In the genomic region with DNA sequence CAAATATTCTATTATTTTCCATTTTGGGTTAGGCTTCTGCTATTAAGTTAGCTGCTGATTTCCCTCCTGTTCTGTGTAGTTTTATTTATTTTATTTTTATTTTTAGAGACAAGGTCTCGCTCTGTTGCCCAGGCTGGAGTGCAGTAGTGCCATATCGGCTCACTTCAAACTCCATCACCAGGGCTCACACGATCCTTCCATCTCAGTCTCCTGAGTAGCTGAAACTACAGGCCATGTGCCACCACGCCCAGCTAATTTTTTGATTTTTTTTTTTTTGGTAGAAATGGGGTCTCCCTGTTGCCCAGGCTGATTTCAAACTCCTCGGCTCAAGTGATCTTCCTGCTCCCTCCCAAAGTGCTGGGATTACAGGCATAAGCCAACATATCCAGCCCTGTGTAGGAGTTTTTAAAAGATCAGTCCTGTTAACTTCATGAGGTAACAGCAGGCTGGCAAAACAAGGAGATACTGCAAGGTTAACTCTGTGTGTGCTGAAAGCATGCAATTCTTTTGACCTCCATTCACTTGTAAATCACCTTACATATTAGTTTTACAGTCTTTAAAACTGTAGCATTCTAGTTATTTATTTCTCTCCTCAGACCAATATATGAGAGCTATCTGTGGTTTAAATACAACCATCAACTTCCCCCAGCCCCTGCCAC, we compare ENCODE assay signal across 3 cellular contexts.
TF ChIP-seq lines count a peak whose summit lies in the region.

No MANE protein-coding gene starts in this region.

TF ChIP-seq in GM23338, 12 proteins besides CTCF, POLR2A, EP300 and RAD21 (continued from another document and continues in another):
- TF ChIP-seq POLR2AphosphoS5 (IDR thresholded peaks at IDR 0.05; ENCODE audit: low read depth) (no peak), CREB1 (CRISPR knock-in tag; IDR thresholded peaks at IDR 0.05; ENCODE audit: low read depth) (no peak), JUNB (IDR thresholded peaks at IDR 0.05; ENCODE audit: unreplicated experiment) (no peak), STAT1 (IDR thresholded peaks at IDR 0.05; ENCODE audit: unreplicated experiment) (no peak), ZNF114 (CRISPR knock-in tag; IDR thresholded peaks at IDR 0.05) (no peak)
- TF ChIP-seq, protein P1, sequence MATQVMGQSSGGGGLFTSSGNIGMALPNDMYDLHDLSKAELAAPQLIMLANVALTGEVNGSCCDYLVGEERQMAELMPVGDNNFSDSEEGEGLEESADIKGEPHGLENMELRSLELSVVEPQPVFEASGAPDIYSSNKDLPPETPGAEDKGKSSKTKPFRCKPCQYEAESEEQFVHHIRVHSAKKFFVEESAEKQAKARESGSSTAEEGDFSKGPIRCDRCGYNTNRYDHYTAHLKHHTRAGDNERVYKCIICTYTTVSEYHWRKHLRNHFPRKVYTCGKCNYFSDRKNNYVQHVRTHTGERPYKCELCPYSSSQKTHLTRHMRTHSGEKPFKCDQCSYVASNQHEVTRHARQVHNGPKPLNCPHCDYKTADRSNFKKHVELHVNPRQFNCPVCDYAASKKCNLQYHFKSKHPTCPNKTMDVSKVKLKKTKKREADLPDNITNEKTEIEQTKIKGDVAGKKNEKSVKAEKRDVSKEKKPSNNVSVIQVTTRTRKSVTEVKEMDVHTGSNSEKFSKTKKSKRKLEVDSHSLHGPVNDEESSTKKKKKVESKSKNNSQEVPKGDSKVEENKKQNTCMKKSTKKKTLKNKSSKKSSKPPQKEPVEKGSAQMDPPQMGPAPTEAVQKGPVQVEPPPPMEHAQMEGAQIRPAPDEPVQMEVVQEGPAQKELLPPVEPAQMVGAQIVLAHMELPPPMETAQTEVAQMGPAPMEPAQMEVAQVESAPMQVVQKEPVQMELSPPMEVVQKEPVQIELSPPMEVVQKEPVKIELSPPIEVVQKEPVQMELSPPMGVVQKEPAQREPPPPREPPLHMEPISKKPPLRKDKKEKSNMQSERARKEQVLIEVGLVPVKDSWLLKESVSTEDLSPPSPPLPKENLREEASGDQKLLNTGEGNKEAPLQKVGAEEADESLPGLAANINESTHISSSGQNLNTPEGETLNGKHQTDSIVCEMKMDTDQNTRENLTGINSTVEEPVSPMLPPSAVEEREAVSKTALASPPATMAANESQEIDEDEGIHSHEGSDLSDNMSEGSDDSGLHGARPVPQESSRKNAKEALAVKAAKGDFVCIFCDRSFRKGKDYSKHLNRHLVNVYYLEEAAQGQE (IDR thresholded peaks at IDR 0.05; ENCODE audit: unreplicated experiment): no peak

TF ChIP-seq in WTC11, 78 proteins besides CTCF, POLR2A, EP300 and RAD21 (continued from another document):
- TF ChIP-seq, protein P2, sequence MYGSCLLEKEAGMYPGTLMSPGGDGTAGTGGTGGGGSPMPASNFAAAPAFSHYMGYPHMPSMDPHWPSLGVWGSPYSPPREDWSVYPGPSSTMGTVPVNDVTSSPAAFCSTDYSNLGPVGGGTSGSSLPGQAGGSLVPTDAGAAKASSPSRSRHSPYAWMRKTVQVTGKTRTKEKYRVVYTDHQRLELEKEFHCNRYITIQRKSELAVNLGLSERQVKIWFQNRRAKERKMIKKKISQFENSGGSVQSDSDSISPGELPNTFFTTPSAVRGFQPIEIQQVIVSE (CRISPR knock-in tag; IDR thresholded peaks at IDR 0.05; ENCODE audit: borderline replicate concordance): no peak
- no peak for TF ChIP-seq ZNF138 (CRISPR knock-in tag; conservative IDR thresholded peaks at IDR 0.05)
- no peak for TF ChIP-seq ATF1 (CRISPR knock-in tag; IDR thresholded peaks at IDR 0.05)
- TF ChIP-seq ELF4 (CRISPR knock-in tag; IDR thresholded peaks at IDR 0.05; ENCODE audit: low read depth): no peak
- no peak for TF ChIP-seq SMAD4 (CRISPR knock-in tag; IDR thresholded peaks at IDR 0.05)
- no peak for TF ChIP-seq TEAD1 (CRISPR knock-in tag; IDR thresholded peaks at IDR 0.05)
- no peak for TF ChIP-seq FOXK1 (CRISPR knock-in tag; IDR thresholded peaks at IDR 0.05)
- no peak for TF ChIP-seq NR3C1 (CRISPR knock-in tag; conservative IDR thresholded peaks at IDR 0.05; ENCODE audit: low read depth)
- TF ChIP-seq, protein P3, sequence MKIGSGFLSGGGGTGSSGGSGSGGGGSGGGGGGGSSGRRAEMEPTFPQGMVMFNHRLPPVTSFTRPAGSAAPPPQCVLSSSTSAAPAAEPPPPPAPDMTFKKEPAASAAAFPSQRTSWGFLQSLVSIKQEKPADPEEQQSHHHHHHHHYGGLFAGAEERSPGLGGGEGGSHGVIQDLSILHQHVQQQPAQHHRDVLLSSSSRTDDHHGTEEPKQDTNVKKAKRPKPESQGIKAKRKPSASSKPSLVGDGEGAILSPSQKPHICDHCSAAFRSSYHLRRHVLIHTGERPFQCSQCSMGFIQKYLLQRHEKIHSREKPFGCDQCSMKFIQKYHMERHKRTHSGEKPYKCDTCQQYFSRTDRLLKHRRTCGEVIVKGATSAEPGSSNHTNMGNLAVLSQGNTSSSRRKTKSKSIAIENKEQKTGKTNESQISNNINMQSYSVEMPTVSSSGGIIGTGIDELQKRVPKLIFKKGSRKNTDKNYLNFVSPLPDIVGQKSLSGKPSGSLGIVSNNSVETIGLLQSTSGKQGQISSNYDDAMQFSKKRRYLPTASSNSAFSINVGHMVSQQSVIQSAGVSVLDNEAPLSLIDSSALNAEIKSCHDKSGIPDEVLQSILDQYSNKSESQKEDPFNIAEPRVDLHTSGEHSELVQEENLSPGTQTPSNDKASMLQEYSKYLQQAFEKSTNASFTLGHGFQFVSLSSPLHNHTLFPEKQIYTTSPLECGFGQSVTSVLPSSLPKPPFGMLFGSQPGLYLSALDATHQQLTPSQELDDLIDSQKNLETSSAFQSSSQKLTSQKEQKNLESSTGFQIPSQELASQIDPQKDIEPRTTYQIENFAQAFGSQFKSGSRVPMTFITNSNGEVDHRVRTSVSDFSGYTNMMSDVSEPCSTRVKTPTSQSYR (CRISPR knock-in tag; IDR thresholded peaks at IDR 0.05): no peak
- TF ChIP-seq, protein P4, sequence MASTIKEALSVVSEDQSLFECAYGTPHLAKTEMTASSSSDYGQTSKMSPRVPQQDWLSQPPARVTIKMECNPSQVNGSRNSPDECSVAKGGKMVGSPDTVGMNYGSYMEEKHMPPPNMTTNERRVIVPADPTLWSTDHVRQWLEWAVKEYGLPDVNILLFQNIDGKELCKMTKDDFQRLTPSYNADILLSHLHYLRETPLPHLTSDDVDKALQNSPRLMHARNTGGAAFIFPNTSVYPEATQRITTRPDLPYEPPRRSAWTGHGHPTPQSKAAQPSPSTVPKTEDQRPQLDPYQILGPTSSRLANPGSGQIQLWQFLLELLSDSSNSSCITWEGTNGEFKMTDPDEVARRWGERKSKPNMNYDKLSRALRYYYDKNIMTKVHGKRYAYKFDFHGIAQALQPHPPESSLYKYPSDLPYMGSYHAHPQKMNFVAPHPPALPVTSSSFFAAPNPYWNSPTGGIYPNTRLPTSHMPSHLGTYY (CRISPR knock-in tag; IDR thresholded peaks at IDR 0.05): no peak
- TF ChIP-seq, protein P5, sequence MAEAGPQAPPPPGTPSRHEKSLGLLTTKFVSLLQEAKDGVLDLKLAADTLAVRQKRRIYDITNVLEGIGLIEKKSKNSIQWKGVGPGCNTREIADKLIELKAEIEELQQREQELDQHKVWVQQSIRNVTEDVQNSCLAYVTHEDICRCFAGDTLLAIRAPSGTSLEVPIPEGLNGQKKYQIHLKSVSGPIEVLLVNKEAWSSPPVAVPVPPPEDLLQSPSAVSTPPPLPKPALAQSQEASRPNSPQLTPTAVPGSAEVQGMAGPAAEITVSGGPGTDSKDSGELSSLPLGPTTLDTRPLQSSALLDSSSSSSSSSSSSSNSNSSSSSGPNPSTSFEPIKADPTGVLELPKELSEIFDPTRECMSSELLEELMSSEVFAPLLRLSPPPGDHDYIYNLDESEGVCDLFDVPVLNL (CRISPR knock-in tag; IDR thresholded peaks at IDR 0.05; ENCODE audit: borderline replicate concordance, low read depth): no peak
- TF ChIP-seq, protein P6, sequence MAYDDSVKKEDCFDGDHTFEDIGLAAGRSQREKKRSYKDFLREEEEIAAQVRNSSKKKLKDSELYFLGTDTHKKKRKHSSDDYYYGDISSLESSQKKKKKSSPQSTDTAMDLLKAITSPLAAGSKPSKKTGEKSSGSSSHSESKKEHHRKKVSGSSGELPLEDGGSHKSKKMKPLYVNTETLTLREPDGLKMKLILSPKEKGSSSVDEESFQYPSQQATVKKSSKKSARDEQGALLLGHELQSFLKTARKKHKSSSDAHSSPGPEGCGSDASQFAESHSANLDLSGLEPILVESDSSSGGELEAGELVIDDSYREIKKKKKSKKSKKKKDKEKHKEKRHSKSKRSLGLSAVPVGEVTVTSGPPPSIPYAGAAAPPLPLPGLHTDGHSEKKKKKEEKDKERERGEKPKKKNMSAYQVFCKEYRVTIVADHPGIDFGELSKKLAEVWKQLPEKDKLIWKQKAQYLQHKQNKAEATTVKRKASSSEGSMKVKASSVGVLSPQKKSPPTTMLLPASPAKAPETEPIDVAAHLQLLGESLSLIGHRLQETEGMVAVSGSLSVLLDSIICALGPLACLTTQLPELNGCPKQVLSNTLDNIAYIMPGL (CRISPR knock-in tag; IDR thresholded peaks at IDR 0.05): no peak

TF ChIP-seq in SK-N-SH treated with all-trans-retinoic acid at 6 μM for 48 hours, 23 proteins besides CTCF, POLR2A, EP300 and RAD21 (continued from another document):
- TF ChIP-seq, protein P7, sequence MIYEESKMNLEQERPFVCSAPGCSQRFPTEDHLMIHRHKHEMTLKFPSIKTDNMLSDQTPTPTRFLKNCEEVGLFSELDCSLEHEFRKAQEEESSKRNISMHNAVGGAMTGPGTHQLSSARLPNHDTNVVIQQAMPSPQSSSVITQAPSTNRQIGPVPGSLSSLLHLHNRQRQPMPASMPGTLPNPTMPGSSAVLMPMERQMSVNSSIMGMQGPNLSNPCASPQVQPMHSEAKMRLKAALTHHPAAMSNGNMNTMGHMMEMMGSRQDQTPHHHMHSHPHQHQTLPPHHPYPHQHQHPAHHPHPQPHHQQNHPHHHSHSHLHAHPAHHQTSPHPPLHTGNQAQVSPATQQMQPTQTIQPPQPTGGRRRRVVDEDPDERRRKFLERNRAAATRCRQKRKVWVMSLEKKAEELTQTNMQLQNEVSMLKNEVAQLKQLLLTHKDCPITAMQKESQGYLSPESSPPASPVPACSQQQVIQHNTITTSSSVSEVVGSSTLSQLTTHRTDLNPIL (CRISPR knock-in tag; IDR thresholded peaks at IDR 0.05; ENCODE audit: low read depth): no peak
- TF ChIP-seq, protein P8, sequence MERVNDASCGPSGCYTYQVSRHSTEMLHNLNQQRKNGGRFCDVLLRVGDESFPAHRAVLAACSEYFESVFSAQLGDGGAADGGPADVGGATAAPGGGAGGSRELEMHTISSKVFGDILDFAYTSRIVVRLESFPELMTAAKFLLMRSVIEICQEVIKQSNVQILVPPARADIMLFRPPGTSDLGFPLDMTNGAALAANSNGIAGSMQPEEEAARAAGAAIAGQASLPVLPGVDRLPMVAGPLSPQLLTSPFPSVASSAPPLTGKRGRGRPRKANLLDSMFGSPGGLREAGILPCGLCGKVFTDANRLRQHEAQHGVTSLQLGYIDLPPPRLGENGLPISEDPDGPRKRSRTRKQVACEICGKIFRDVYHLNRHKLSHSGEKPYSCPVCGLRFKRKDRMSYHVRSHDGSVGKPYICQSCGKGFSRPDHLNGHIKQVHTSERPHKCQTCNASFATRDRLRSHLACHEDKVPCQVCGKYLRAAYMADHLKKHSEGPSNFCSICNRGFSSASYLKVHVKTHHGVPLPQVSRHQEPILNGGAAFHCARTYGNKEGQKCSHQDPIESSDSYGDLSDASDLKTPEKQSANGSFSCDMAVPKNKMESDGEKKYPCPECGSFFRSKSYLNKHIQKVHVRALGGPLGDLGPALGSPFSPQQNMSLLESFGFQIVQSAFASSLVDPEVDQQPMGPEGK (CRISPR knock-in tag; IDR thresholded peaks at IDR 0.05; ENCODE audit: borderline replicate concordance): no peak
- TF ChIP-seq ZNF565 (CRISPR knock-in tag; conservative IDR thresholded peaks at IDR 0.05; ENCODE audit: low read depth) (no peak), GLIS3 (CRISPR knock-in tag; IDR thresholded peaks at IDR 0.05) (no peak), ZFP30 (CRISPR knock-in tag; IDR thresholded peaks at IDR 0.05) (no peak), CSDC2 (CRISPR knock-in tag; IDR thresholded peaks at IDR 0.05) (no peak), ESRRG (CRISPR knock-in tag; IDR thresholded peaks at IDR 0.05) (no peak), PPARA (CRISPR knock-in tag; IDR thresholded peaks at IDR 0.05; ENCODE audit: borderline replicate concordance) (no peak)
- TF ChIP-seq, protein P9, sequence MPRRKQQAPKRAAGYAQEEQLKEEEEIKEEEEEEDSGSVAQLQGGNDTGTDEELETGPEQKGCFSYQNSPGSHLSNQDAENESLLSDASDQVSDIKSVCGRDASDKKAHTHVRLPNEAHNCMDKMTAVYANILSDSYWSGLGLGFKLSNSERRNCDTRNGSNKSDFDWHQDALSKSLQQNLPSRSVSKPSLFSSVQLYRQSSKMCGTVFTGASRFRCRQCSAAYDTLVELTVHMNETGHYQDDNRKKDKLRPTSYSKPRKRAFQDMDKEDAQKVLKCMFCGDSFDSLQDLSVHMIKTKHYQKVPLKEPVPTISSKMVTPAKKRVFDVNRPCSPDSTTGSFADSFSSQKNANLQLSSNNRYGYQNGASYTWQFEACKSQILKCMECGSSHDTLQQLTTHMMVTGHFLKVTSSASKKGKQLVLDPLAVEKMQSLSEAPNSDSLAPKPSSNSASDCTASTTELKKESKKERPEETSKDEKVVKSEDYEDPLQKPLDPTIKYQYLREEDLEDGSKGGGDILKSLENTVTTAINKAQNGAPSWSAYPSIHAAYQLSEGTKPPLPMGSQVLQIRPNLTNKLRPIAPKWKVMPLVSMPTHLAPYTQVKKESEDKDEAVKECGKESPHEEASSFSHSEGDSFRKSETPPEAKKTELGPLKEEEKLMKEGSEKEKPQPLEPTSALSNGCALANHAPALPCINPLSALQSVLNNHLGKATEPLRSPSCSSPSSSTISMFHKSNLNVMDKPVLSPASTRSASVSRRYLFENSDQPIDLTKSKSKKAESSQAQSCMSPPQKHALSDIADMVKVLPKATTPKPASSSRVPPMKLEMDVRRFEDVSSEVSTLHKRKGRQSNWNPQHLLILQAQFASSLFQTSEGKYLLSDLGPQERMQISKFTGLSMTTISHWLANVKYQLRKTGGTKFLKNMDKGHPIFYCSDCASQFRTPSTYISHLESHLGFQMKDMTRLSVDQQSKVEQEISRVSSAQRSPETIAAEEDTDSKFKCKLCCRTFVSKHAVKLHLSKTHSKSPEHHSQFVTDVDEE (CRISPR knock-in tag; IDR thresholded peaks at IDR 0.05): no peak
TF ChIP-seq in SK-N-SH treated with all-trans-retinoic acid at 6 μM for 48 hours: peak in this region for 0.
